In the genomic region with DNA sequence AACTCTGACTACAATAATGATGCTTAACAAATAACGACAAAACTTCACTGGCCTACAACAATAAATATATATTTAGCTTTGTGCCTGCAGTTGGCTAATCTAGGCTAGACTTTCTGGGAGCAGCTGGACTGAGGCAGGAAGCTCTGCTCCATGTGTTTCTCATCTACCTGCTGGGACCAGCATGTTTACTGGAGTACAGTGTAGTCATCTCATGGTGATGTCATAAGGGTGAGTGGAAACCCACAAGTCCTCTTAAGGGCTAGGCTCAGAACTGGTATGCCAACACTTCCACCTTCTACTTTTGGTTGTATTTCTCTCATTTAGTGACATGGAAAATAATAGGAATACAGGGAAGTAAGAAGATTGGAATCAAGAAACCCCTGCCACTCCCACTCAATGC, we compare ENCODE assay signal across 19 cellular contexts.
DNase-seq lines count a peak whose midpoint lies in the region; ATAC-seq, FAIRE-seq and TF ChIP-seq lines count a peak whose summit lies in the region.
"Had no signal": no experiment of that assay in that cellular context is flagged by ENCODE, and none has a peak within 500 bp of the region (broad histone marks: within the 10 kb centered on the region; RNA-seq: fewer than 3 reads in every experiment).

No MANE protein-coding gene starts in this region.

- TF ChIP-seq CTCF in HEK293 (tag by site-specific recombination; IDR thresholded peaks at IDR 0.05) (no peak), K562 (IDR thresholded peaks at IDR 0.05 in 2 of 3, conservative IDR thresholded peaks at IDR 0.05 in 1 of 3; ENCODE audit: insufficient read depth in 2 of 3, low read depth in 1 of 3, low read length in 3 of 3) (no peak), BE2C (IDR thresholded peaks at IDR 0.05; ENCODE audit: low read depth, low read length) (no peak)

- H3K36me3 ChIP-seq in HEK293 (ENCODE audit: control insufficient read depth in 2 of 2, insufficient read depth in 1 of 2, low read length in 2 of 2): no peaks in the 10 kb centered on the region
- no peaks in the 10 kb centered on the region for H3K36me3 ChIP-seq in K562 (ENCODE audit: control insufficient read depth, insufficient read depth, low read length)
- no peaks in the 10 kb centered on the region for H3K36me3 ChIP-seq in small intestine (ENCODE audit: control insufficient read depth in 2 of 2, insufficient read depth in 2 of 2, low read length in 2 of 2)
- no peaks in the 10 kb centered on the region for H3K36me3 ChIP-seq in BE2C

- TF ChIP-seq EP300 in K562 (IDR thresholded peaks at IDR 0.05; ENCODE audit: low read length): no peak

- H3K9me1 ChIP-seq in K562 (ENCODE audit: control insufficient read depth, insufficient read depth, low read length): no peaks in the 10 kb centered on the region

- H3K79me2 ChIP-seq in K562 (ENCODE audit: control insufficient read depth, insufficient read depth, low read length): no peaks in the 10 kb centered on the region

- POLR2A ChIA-PET in HEK293 (lab: Yijun Ruan, JAX) (no interaction called here), K562 (lab: Yijun Ruan, JAX) (no interaction called here)

- no peak overlapping the region for H3K4me2 ChIP-seq in K562 (ENCODE audit: insufficient read depth, low read length)
- H3K4me2 ChIP-seq: A549 had no signal

- H3K27ac ChIP-seq in HEK293 (ENCODE audit: extremely low read depth, low read depth, low read length): no peak overlapping the region
- no peak overlapping the region for H3K27ac ChIP-seq in K562 (ENCODE audit: extremely low read depth, low read depth, low read length)
- no peak overlapping the region for H3K27ac ChIP-seq in small intestine (ENCODE audit: low read depth in 1 of 2, low read length in 1 of 2)
- H3K27ac ChIP-seq: A549 had no signal

- in situ Hi-C loops in K562 (cut with MboI): no loop called here

- no peak overlapping the region for H2AFZ ChIP-seq in K562 (ENCODE audit: low read depth, low read length)

- no peak for TF ChIP-seq POLR2A in K562 (conservative IDR thresholded peaks at IDR 0.05)

- H3K27me3 ChIP-seq in K562 (ENCODE audit: control insufficient read depth in 2 of 2, insufficient read depth in 2 of 2, low read length in 2 of 2): peaks cover 0 to 2% of the 10 kb centered on the region in 2 experiments; a peak in 1 of 5 replicates
- no peaks in the 10 kb centered on the region for H3K27me3 ChIP-seq in small intestine (ENCODE audit: control insufficient read depth in 2 of 2, insufficient read depth in 2 of 2, low read length in 2 of 2)
- H3K27me3 ChIP-seq in BE2C: peaks cover 8% of the 10 kb centered on the region

- CTCF ChIA-PET in HEK293 (lab: Yijun Ruan, JAX): interaction anchor here (0.6 kb wide), 1 partner anchor 52 kb away, joined by 3 read pairs; no protein-coding TSS in a partner anchor
- CTCF ChIA-PET in K562 (lab: Yijun Ruan, JAX; ENCODE audit: low intra/inter-chr PET ratio): no interaction called here

- no peak for TF ChIP-seq RAD21 in K562 (CRISPR knock-in tag; conservative IDR thresholded peaks at IDR 0.05 in 1 of 2, IDR thresholded peaks at IDR 0.05 in 1 of 2)

- ATAC-seq in K562: no peak
- ATAC-seq: A549, HepG2, PC-3 had no signal

- peak; percentile 54 for DNase-seq in DMS53 (lab: John Stamatoyannopoulos, UW)
- no peak for DNase-seq in K562 (ENCODE audit: extremely low read depth in 1 of 4, low spot score in 3 of 4)
- DNase-seq in kidney tubule cell (ENCODE audit: low spot score): peak; percentile 44
- no peak for DNase-seq in small intestine
- no peak for DNase-seq in BE2C
- no peak for DNase-seq in epidermal melanocyte (ENCODE audit: insufficient read length, low spot score)
- no peak for DNase-seq in NCI-H524 (lab: John Stamatoyannopoulos, UW)
- DNase-seq: DND-41; Karpas-422; MV-4-11; NCI-H1417 treated with DMSO at 0.1 percent for 48 hours; NCI-H2029 treated with DMSO at 0.1 percent for 48 hours; NCI-H2227 treated with DMSO at 0.1 percent for 48 hours; NCI-H526; NK-92 treated with Interleukin-12 subunit alpha and Interleukin-12 subunit beta, amount 100 ng/mL, for 24 hours; PC-3 had no signal

- WGBS in K562 (ENCODE audit: insufficient coverage, low coverage, missing lambda C conversion rate): 0% methylated on average over 1 of the region's 1 CpG
- 87 to 98% (median 94%) methylated on average over 1 of the region's 1 CpG for WGBS in small intestine, 3 donors

- no peak overlapping the region for H3K9ac ChIP-seq in K562 (ENCODE audit: insufficient read depth in 1 of 2, low read depth in 2 of 2, low read length in 2 of 2)

- intact Hi-C loops in K562 (cut with micrococcal nuclease): no loop called here

- no TSS peak for BruUV-seq in K562 (replicated peaks; lab: Mats Ljungman, UMichigan)

- H4K20me1 ChIP-seq in K562 (replicated peaks; ENCODE audit: control insufficient read depth, insufficient read depth, low read length): no peaks in the 10 kb centered on the region

- H3K4me3 ChIP-seq in HEK293 (ENCODE audit: low read depth, low read length) (no peak overlapping the region), K562 (no peak overlapping the region), small intestine (ENCODE audit: low read depth in 1 of 2, low read length in 2 of 2) (no peak overlapping the region), BE2C (ENCODE audit: low read depth, low read length) (no peak overlapping the region)
- H3K4me3 ChIP-seq: A549 had no signal

- H3K9me3 ChIP-seq in HEK293 (ENCODE audit: control insufficient read depth, insufficient read depth, low read depth, low read length) (no peaks in the 10 kb centered on the region), K562 (replicated peaks; ENCODE audit: control insufficient read depth, insufficient read depth, low read depth, low read length) (no peaks in the 10 kb centered on the region), small intestine (ENCODE audit: control insufficient read depth, low read depth) (no peaks in the 10 kb centered on the region), BE2C (no peaks in the 10 kb centered on the region; the same call in none of the 2 replicates)
- H3K9me3 ChIP-seq: A549 had no signal

- H3K4me1 ChIP-seq in HEK293 (ENCODE audit: control insufficient read depth, insufficient read depth, low read length) (no peaks in the 10 kb centered on the region), K562 (replicated peaks in 1 of 2; ENCODE audit: control insufficient read depth in 2 of 2, insufficient read depth in 2 of 2, low read length in 2 of 2) (no peaks in the 10 kb centered on the region), small intestine (ENCODE audit: control insufficient read depth in 2 of 2, insufficient read depth in 1 of 2, low read depth in 1 of 2, low read length in 1 of 2) (peaks cover 0 to 3% of the 10 kb centered on the region in 2 donors), BE2C (no peaks in the 10 kb centered on the region)
- H3K4me1 ChIP-seq: A549 had no signal

- no peak for FAIRE-seq in K562 (lab: Jason Lieb, UNC)
- FAIRE-seq in small intestine (lab: Jason Lieb, UNC): no peak
- FAIRE-seq: A549, HepG2 had no signal

TF ChIP-seq in HEK293, 187 proteins besides CTCF, POLR2A, EP300 and RAD21 (continues in another document):
- no peak for TF ChIP-seq ZNF621 (tag by site-specific recombination; IDR thresholded peaks at IDR 0.05)
- TF ChIP-seq ZNF558 (tag by site-specific recombination; IDR thresholded peaks at IDR 0.05): no peak
- TF ChIP-seq, protein P1, sequence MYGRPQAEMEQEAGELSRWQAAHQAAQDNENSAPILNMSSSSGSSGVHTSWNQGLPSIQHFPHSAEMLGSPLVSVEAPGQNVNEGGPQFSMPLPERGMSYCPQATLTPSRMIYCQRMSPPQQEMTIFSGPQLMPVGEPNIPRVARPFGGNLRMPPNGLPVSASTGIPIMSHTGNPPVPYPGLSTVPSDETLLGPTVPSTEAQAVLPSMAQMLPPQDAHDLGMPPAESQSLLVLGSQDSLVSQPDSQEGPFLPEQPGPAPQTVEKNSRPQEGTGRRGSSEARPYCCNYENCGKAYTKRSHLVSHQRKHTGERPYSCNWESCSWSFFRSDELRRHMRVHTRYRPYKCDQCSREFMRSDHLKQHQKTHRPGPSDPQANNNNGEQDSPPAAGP (tag by site-specific recombination; IDR thresholded peaks at IDR 0.05): peak; percentile 16; the same call in 1 of the 2 replicates
- TF ChIP-seq, protein P2, sequence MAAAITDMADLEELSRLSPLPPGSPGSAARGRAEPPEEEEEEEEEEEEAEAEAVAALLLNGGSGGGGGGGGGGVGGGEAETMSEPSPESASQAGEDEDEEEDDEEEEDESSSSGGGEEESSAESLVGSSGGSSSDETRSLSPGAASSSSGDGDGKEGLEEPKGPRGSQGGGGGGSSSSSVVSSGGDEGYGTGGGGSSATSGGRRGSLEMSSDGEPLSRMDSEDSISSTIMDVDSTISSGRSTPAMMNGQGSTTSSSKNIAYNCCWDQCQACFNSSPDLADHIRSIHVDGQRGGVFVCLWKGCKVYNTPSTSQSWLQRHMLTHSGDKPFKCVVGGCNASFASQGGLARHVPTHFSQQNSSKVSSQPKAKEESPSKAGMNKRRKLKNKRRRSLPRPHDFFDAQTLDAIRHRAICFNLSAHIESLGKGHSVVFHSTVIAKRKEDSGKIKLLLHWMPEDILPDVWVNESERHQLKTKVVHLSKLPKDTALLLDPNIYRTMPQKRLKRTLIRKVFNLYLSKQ (tag by site-specific recombination; IDR thresholded peaks at IDR 0.05; ENCODE audit: borderline replicate concordance): no peak

TF ChIP-seq in K562, 482 proteins besides CTCF, POLR2A, EP300 and RAD21 (continues in another document):
- TF ChIP-seq GATAD2B (IDR thresholded peaks at IDR 0.05; ENCODE audit: borderline replicate concordance) (no peak), SP2 (IDR thresholded peaks at IDR 0.05; ENCODE audit: extremely low read depth, low read depth, low read length, poor library complexity, severe bottlenecking) (no peak), L3MBTL2 (IDR thresholded peaks at IDR 0.05) (0 out of 2 replicates have a peak, but pooled peaks have one; percentile 21)
- TF ChIP-seq, protein P3, sequence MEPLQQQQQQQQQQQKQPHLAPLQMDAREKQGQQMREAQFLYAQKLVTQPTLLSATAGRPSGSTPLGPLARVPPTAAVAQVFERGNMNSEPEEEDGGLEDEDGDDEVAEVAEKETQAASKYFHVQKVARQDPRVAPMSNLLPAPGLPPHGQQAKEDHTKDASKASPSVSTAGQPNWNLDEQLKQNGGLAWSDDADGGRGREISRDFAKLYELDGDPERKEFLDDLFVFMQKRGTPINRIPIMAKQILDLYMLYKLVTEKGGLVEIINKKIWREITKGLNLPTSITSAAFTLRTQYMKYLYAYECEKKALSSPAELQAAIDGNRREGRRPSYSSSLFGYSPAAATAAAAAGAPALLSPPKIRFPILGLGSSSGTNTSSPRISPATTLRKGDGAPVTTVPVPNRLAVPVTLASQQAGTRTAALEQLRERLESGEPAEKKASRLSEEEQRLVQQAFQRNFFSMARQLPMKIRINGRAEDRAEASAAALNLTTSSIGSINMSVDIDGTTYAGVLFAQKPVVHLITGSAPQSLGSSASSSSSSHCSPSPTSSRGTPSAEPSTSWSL (CRISPR knock-in tag; IDR thresholded peaks at IDR 0.05; ENCODE audit: borderline replicate concordance): no peak

Comparison
In these comparisons a context has a peak if more than half of its experiments do, and no peak if none do; other contexts are left out.
1. DNase-seq: peak in DMS53 (single experiment) and kidney tubule cell (single experiment); none in K562 (0 of 4), small intestine (single experiment), BE2C (single experiment), epidermal melanocyte (single experiment) and NCI-H524 (0 of 2).